Comparison of ENCODE assay signal across 15 cellular contexts in genomic region chr1:221706862-221707582, GRCh38. TPM values are rescaled to one million over a fixed set of nuclear protein-coding genes. Genes with fewer than 3 reads are reported as not detected.
DNase-seq lines count a peak whose midpoint lies in the region; TF ChIP-seq lines count a peak whose summit lies in the region.
"Had no signal": no experiment of that assay in that cellular context is flagged by ENCODE, and none has a peak within 500 bp of the region (broad histone marks: within the 10 kb centered on the region; RNA-seq: fewer than 3 reads in every experiment).

No MANE protein-coding gene starts in this region.

- no peaks in the 10 kb centered on the region for H3K27me3 ChIP-seq in muscle layer of duodenum (ENCODE audit: low read depth, low read length)
- no peaks in the 10 kb centered on the region for H3K27me3 ChIP-seq in vagina
- H3K27me3 ChIP-seq in GM23248 (replicated peaks; ENCODE audit: insufficient read depth): no peaks in the 10 kb centered on the region
- H3K27me3 ChIP-seq: testis had no signal

- no peaks in the 10 kb centered on the region for H4K20me1 ChIP-seq in GM23248 (ENCODE audit: insufficient read depth)

- H3K4me2 ChIP-seq in GM23248 (ENCODE audit: unreplicated experiment): no peak overlapping the region

- in situ Hi-C loops in GM23248 (cut with MboI): no loop called here

- H3K9ac ChIP-seq in GM23248: no peak overlapping the region

- H3K9me2 ChIP-seq in GM23248 (ENCODE audit: insufficient read depth): no peaks in the 10 kb centered on the region

- H3K27me3 Mint-ChIP-seq in activated T-helper 2 cell treated with anti-CD3 and anti-CD28 coated beads, Interferon-gamma antibody, Interleukin-2, Interleukin-4, amounts not matched to agents 10 μg/mL and 5 μg/mL and 100 μg/mL, durations not matched to agents 14 hours and 24 hours and 36 hours (ENCODE audit: low read depth): no peaks in the 10 kb centered on the region

- H3K79me2 ChIP-seq in GM23248 (ENCODE audit: insufficient read depth): peaks cover 66% of the 10 kb centered on the region

- intact Hi-C loops in activated T-helper 2 cell treated with anti-CD3 and anti-CD28 coated beads, Interferon-gamma antibody, Interleukin-2, Interleukin-4, amounts not matched to agents 10 μg/mL and 5 μg/mL and 100 μg/mL, durations not matched to agents 14 hours and 24 hours and 36 hours (cut with micrococcal nuclease): no loop called here
- intact Hi-C loops in vagina (cut with DNase I): no loop called here

- H3K27ac ChIP-seq in muscle layer of duodenum (ENCODE audit: low read length) (peak overlapping the region; percentile 5), vagina (peak overlapping the region; percentile 61), GM23248 (no peak overlapping the region)
- H3K27ac ChIP-seq: testis had no signal

- H3K4me3 ChIP-seq in muscle layer of duodenum (ENCODE audit: low read depth in 1 of 2, low read length in 2 of 2): no peak overlapping the region
- H3K4me3 ChIP-seq in vagina: no peak overlapping the region
- no peak overlapping the region for H3K4me3 ChIP-seq in GM23248
- H3K4me3 ChIP-seq: coronary artery, skin epidermis, testis had no signal

- H3K4me1 ChIP-seq in muscle layer of duodenum (ENCODE audit: control insufficient read depth in 1 of 2, insufficient read depth in 2 of 2, low read length in 2 of 2): peaks cover 25 to 46% of the 10 kb centered on the region in 2 donors
- H3K4me1 ChIP-seq in vagina: no peaks in the 10 kb centered on the region
- H3K4me1 ChIP-seq in GM23248 (ENCODE audit: insufficient read depth): peaks cover 27% of the 10 kb centered on the region
- H3K4me1 ChIP-seq: testis had no signal

- H3K9me3 ChIP-seq in muscle layer of duodenum (ENCODE audit: control insufficient read depth in 1 of 2, low read length in 2 of 2): no peaks in the 10 kb centered on the region
- no peaks in the 10 kb centered on the region for H3K9me3 ChIP-seq in vagina
- no peaks in the 10 kb centered on the region for H3K9me3 ChIP-seq in GM23248 (ENCODE audit: low read depth)
- H3K9me3 ChIP-seq: testis had no signal

- H3F3A ChIP-seq in GM23248 (ENCODE audit: insufficient read depth): peaks cover 29% of the 10 kb centered on the region

- peak overlapping the region; percentile 60 for H3K27ac Mint-ChIP-seq in activated T-helper 2 cell treated with anti-CD3 and anti-CD28 coated beads, Interferon-gamma antibody, Interleukin-2, Interleukin-4, amounts not matched to agents 10 μg/mL and 5 μg/mL and 100 μg/mL, durations not matched to agents 14 hours and 24 hours and 36 hours

- WGBS in GM23248 (ENCODE audit: low coverage in 1 of 2, low lambda C conversion rate in 2 of 2, missing lambda C conversion rate in 2 of 2), 2 experiments: 97% methylated on average over 8 of the region's 8 CpGs

- peaks cover 53% of the 10 kb centered on the region for H3K4me1 Mint-ChIP-seq in activated T-helper 2 cell treated with anti-CD3 and anti-CD28 coated beads, Interferon-gamma antibody, Interleukin-2, Interleukin-4, amounts not matched to agents 10 μg/mL and 5 μg/mL and 100 μg/mL, durations not matched to agents 14 hours and 24 hours and 36 hours (ENCODE audit: low read depth)

- H3K9me3 Mint-ChIP-seq in activated T-helper 2 cell treated with anti-CD3 and anti-CD28 coated beads, Interferon-gamma antibody, Interleukin-2, Interleukin-4, amounts not matched to agents 10 μg/mL and 5 μg/mL and 100 μg/mL, durations not matched to agents 14 hours and 24 hours and 36 hours: no peaks in the 10 kb centered on the region

- no peak overlapping the region for H3K4me3 Mint-ChIP-seq in activated T-helper 2 cell treated with anti-CD3 and anti-CD28 coated beads, Interferon-gamma antibody, Interleukin-2, Interleukin-4, amounts not matched to agents 10 μg/mL and 5 μg/mL and 100 μg/mL, durations not matched to agents 14 hours and 24 hours and 36 hours (ENCODE audit: low read depth)

- peaks cover 70% of the 10 kb centered on the region for H3K36me3 Mint-ChIP-seq in activated T-helper 2 cell treated with anti-CD3 and anti-CD28 coated beads, Interferon-gamma antibody, Interleukin-2, Interleukin-4, amounts not matched to agents 10 μg/mL and 5 μg/mL and 100 μg/mL, durations not matched to agents 14 hours and 24 hours and 36 hours (ENCODE audit: low read depth)

- H2AFZ ChIP-seq in GM23248: no peak overlapping the region

- peak; percentile 16 for DNase-seq in stimulated activated CD4-positive, alpha-beta T cell treated with anti-CD3 and anti-CD28 coated beads, Interleukin-4, amount 100 ng/mL, for 24 hours
- DNase-seq in stimulated activated CD4-positive, alpha-beta T cell treated with anti-CD3 and anti-CD28 coated beads, Interleukin-12 subunit alpha, Interleukin-12 subunit beta, amount 100 ng/mL, for 4 hours: no peak
- no peak for DNase-seq in activated T-helper 2 cell treated with anti-CD3 and anti-CD28 coated beads, Interferon-gamma antibody, Interleukin-2, Interleukin-4, amounts not matched to agents 10 μg/mL and 5 μg/mL and 100 μg/mL, durations not matched to agents 14 hours and 24 hours and 36 hours (ENCODE audit: low spot score)
- DNase-seq in vagina (ENCODE audit: extremely low spot score in 2 of 2): no peak
- DNase-seq in GM23248: no peak
- no peak for DNase-seq in cerebellum (ENCODE audit: low spot score)
- no peak for DNase-seq in NCI-H446 (lab: John Stamatoyannopoulos, UW)
- DNase-seq: activated T-cell treated with anti-CD3 and anti-CD28 coated beads, Interleukin-2, amount 50 U/mL, for 48 hours; head of caudate nucleus; NCI-H2081 treated with DMSO at 0.1 percent for 48 hours; NCI-H69; testis had no signal

- no peak for TF ChIP-seq CTCF in vagina (IDR thresholded peaks at IDR 0.05)

- no peak for TF ChIP-seq POLR2A in vagina (IDR thresholded peaks at IDR 0.05)

- H3K36me3 ChIP-seq in muscle layer of duodenum (ENCODE audit: control insufficient read depth in 1 of 2, insufficient read depth in 2 of 2, low read length in 2 of 2) (peaks cover 9 to 11% of the 10 kb centered on the region in 2 donors), vagina (peaks cover 0 to 6% of the 10 kb centered on the region in 2 donors), GM23248 (ENCODE audit: low read depth) (peaks cover 21% of the 10 kb centered on the region)

RNA-seq across cellular contexts. Expression of gene DUSP10, which starts 34.9 kb away (rescaled TPM):
- 21.0 and 21.7 TPM in 2 replicates for total RNA-seq in activated T-helper 2 cell treated with anti-CD3 and anti-CD28 coated beads, Interferon-gamma antibody, Interleukin-2, Interleukin-4, amounts not matched to agents 10 μg/mL and 5 μg/mL and 100 μg/mL, durations not matched to agents 14 hours and 24 hours and 36 hours
- total RNA-seq in vagina: 4.7 TPM
- 10.5 and 19.3 TPM in 2 replicates for total RNA-seq in GM23248 (2014; rRNA removed; shearing (Covaris generic))
- 16.2 and 16.4 TPM in 2 replicates for polyA plus RNA-seq in GM23248 (2016; fragmentation: Nextera tagmentation; extraction: Ambion mirVana)
- total RNA-seq in cerebellum: 4.4 TPM
